8 cellular contexts compared by ENCODE assay signal in genomic region chr1:54310439-54311328, GRCh38.
DNase-seq lines count a peak whose midpoint lies in the region; ATAC-seq and TF ChIP-seq lines count a peak whose summit lies in the region.

No MANE protein-coding gene starts in this region.

- H4K20me1 ChIP-seq in OCI-LY3 (ENCODE audit: insufficient read depth, low read length) = no peaks in the 10 kb centered on the region
- H4K20me1 ChIP-seq in mammary epithelial cell (ENCODE audit: insufficient read depth, low read length) = no peaks in the 10 kb centered on the region

- dilution Hi-C loops in mammary epithelial cell (cut with HindIII; ENCODE audit: low sequenced_read_pairs) = no loop called here

- WGBS in mammary epithelial cell (ENCODE audit: low coverage, missing lambda C conversion rate) = 68% methylated on average over 10 of the region's 12 CpGs

- ATAC-seq in HG02870 (IDR thresholded peaks at IDR 0.05; ENCODE audit: unreplicated experiment) = no peak

- TF ChIP-seq CTCF in OCI-LY3 (IDR thresholded peaks at IDR 0.05; ENCODE audit: low read depth, low read length) (peak; percentile 35), mammary epithelial cell (conservative IDR thresholded peaks at IDR 0.05 in 1 of 2, IDR thresholded peaks at IDR 0.05 in 1 of 2; ENCODE audit: extremely low read depth in 1 of 2, insufficient read depth in 1 of 2, low read depth in 1 of 2, low read length in 2 of 2) (peak; percentile 30 to 43)

- H2AFZ ChIP-seq in OCI-LY3 (ENCODE audit: low read depth, low read length) (no peak overlapping the region), mammary epithelial cell (ENCODE audit: low read depth, low read length) (no peak overlapping the region)

- peak; percentile 28 for DNase-seq in stimulated activated CD4-positive, alpha-beta T cell treated with anti-CD3 and anti-CD28 coated beads, Interleukin-2, amount 100 ng/mL, for 4 hours (ENCODE audit: low read depth)
- no peak for DNase-seq in stimulated activated CD4-positive, alpha-beta T cell treated with anti-CD3 and anti-CD28 coated beads, Interleukin-4, amount 100 ng/mL, for 24 hours
- DNase-seq in mammary epithelial cell (peak; percentile 62), lung microvascular endothelial cell (ENCODE audit: low read depth in 2 of 2) (peak; percentile 72 to 76), NCI-H1092 (lab: John Stamatoyannopoulos, UW) (no peak), mesenteric fat pad (ENCODE audit: low spot score) (no peak)

- H3K4me2 ChIP-seq in OCI-LY3 (ENCODE audit: low read length) (no peak overlapping the region), mammary epithelial cell (ENCODE audit: insufficient read depth, low read depth, low read length) (no peak overlapping the region)

- no peaks in the 10 kb centered on the region for H3K4me1 ChIP-seq in OCI-LY3 (ENCODE audit: low read length)
- peaks cover 44% of the 10 kb centered on the region for H3K4me1 ChIP-seq in mammary epithelial cell (ENCODE audit: insufficient read depth, low read length)

- H3K36me3 ChIP-seq in OCI-LY3 (replicated peaks; ENCODE audit: low read depth, low read length) (no peaks in the 10 kb centered on the region), mammary epithelial cell (ENCODE audit: insufficient read depth, low read length) (no peaks in the 10 kb centered on the region)

- no TSS peak for BruUV-seq in mammary epithelial cell (replicated peaks; lab: Mats Ljungman, UMichigan)

- intact Hi-C loops in mammary epithelial cell (cut with micrococcal nuclease) = no loop called here

- no peak overlapping the region for H3K9ac ChIP-seq in OCI-LY3 (ENCODE audit: low read length)
- H3K9ac ChIP-seq in mammary epithelial cell (ENCODE audit: insufficient read depth, low read length) = no peak overlapping the region

- no peaks in the 10 kb centered on the region for H3K79me2 ChIP-seq in OCI-LY3 (ENCODE audit: low read length)
- peaks cover 26% of the 10 kb centered on the region for H3K79me2 ChIP-seq in mammary epithelial cell (ENCODE audit: insufficient read depth, low read length)

- H3K27me3 ChIP-seq in OCI-LY3 (ENCODE audit: low read depth, low read length) = no peaks in the 10 kb centered on the region
- no peaks in the 10 kb centered on the region for H3K27me3 ChIP-seq in mammary epithelial cell (ENCODE audit: insufficient read depth, low read length)

- no peak overlapping the region for H3K4me3 ChIP-seq in OCI-LY3 (ENCODE audit: low read length)
- no peak overlapping the region for H3K4me3 ChIP-seq in mammary epithelial cell (replicated peaks in 1 of 3; ENCODE audit: insufficient read depth in 1 of 3, low read depth in 2 of 3, low read length in 3 of 3)

- in situ Hi-C loops in mammary epithelial cell (cut with MboI; ENCODE audit: low sequenced_read_pairs in 2 of 2) = no loop called here

- H3K27ac ChIP-seq in OCI-LY3 (ENCODE audit: low read length) = no peak overlapping the region
- no peak overlapping the region for H3K27ac ChIP-seq in mammary epithelial cell (ENCODE audit: insufficient read depth, low read depth, low read length)

- CTCF ChIA-PET in mammary epithelial cell (lab: Charles Lee; ENCODE audit: low non-redundant PET) = interaction anchor here (0.6 kb wide), 1 partner anchor 111 kb away, joined by 38 read pairs; the partner anchor contains the start of genes CYB5RL and MRPL37

- H3K9me3 ChIP-seq in OCI-LY3 (ENCODE audit: insufficient read depth, low read length) = no peaks in the 10 kb centered on the region
- H3K9me3 ChIP-seq in mammary epithelial cell (replicated peaks; ENCODE audit: insufficient read depth, low read length) = no peaks in the 10 kb centered on the region

Comparison
In these comparisons a context has a peak if more than half of its experiments do, and no peak if none do; other contexts are left out.
1. DNase-seq: peak in stimulated activated CD4-positive, alpha-beta T cell treated with anti-CD3 and anti-CD28 coated beads, Interleukin-2, amount 100 ng/mL, for 4 hours (single experiment), mammary epithelial cell (single experiment) and lung microvascular endothelial cell (2 of 2); none in stimulated activated CD4-positive, alpha-beta T cell treated with anti-CD3 and anti-CD28 coated beads, Interleukin-4, amount 100 ng/mL, for 24 hours (single experiment), NCI-H1092 (single experiment) and mesenteric fat pad (single experiment).